Comparison of ENCODE assay signal across 26 cellular contexts in genomic region chr12:95993907-95994306, GRCh38. TPM values are rescaled to one million over a fixed set of nuclear protein-coding genes. Genes with fewer than 3 reads are reported as not detected.
"Had no signal": no experiment of that assay in that cellular context is flagged by ENCODE, and none has a peak within 500 bp of the region (broad histone marks: within the 10 kb centered on the region; RNA-seq: fewer than 3 reads in every experiment).

No MANE protein-coding gene starts in this region.

- H3K9me3 ChIP-seq: colonic mucosa, esophagus squamous epithelium, gastrocnemius medialis, heart left ventricle, left ventricle myocardium inferior, lower lobe of right lung, mucosa of descending colon had no signal

- DNase-seq: colonic mucosa; cortex of kidney; effector CD8-positive, alpha-beta T cell; effector memory CD8-positive, alpha-beta T cell; erythroblast; esophagus squamous epithelium; foreskin fibroblast; foreskin melanocyte; gastrocnemius medialis; heart left ventricle; hippocampal formation; left cardiac atrium; left ventricle myocardium inferior; lower lobe of right lung; mesenchymal stem cell; mucosa of descending colon; naive B cell had no signal

- H3K36me3 ChIP-seq: colonic mucosa, gastrocnemius medialis, heart left ventricle, left ventricle myocardium inferior, lower lobe of right lung had no signal

- H3K27me3 ChIP-seq: colonic mucosa, esophagus squamous epithelium, gastrocnemius medialis, heart left ventricle had no signal

- H3K27ac ChIP-seq: colonic mucosa, epithelial cell of prostate, esophagus squamous epithelium, gastrocnemius medialis, heart left ventricle, left ventricle myocardium inferior, lower lobe of right lung had no signal

- ATAC-seq: effector memory CD8-positive, alpha-beta T cell; esophagus mucosa; gastrocnemius medialis; heart left ventricle; left cardiac atrium; lower lobe of right lung; mucosa of descending colon had no signal

- H3K4me3 ChIP-seq: colonic mucosa, esophagus squamous epithelium, gastrocnemius medialis, heart left ventricle, left ventricle myocardium inferior, lower lobe of right lung, mucosa of descending colon had no signal

- H3K4me1 ChIP-seq: colonic mucosa, esophagus squamous epithelium, gastrocnemius medialis, left ventricle myocardium inferior had no signal

RNA-seq across cellular contexts. Expression of gene HAL, which starts 2.2 kb away (rescaled TPM):
- total RNA-seq: left ventricle myocardium inferior, myocyte had no signal

RNA-seq across cellular contexts. Expression of gene AMDHD1, which starts 50.8 kb away (rescaled TPM):
- total RNA-seq: lung microvascular endothelial cell, mesothelial cell of epicardium had no signal

RNA-seq across cellular contexts. Expression of gene CCDC38, which starts 51.5 kb away (rescaled TPM):
- total RNA-seq: chondrocyte, colonic mucosa, dermis microvascular lymphatic vessel endothelial cell, esophagus mucosa, gastrocnemius medialis, kidney epithelial cell, lung microvascular endothelial cell, mesenteric fat pad, mucosa of descending colon had no signal
